In genomic region chr14:39431416-39432178, GRCh38 we compare ENCODE assay signal across 8 cellular contexts. TPM values are rescaled to one million over a fixed set of nuclear protein-coding genes. Genes with fewer than 3 reads are reported as not detected.
DNase-seq lines count a peak whose midpoint lies in the region; ATAC-seq and TF ChIP-seq lines count a peak whose summit lies in the region.

No MANE protein-coding gene starts in this region.

- TF ChIP-seq POLR2A in esophagus muscularis mucosa (IDR thresholded peaks at IDR 0.05; ENCODE audit: low read depth) = no peak
- no peak for TF ChIP-seq POLR2A in stomach (IDR thresholded peaks at IDR 0.05)

- peak overlapping the region; percentile 76 to 92 (median 91) for H3K4me3 ChIP-seq in esophagus muscularis mucosa
- H3K4me3 ChIP-seq in stomach = peak overlapping the region; percentile 89 to 95 (median 94)

- peaks cover 4% of the 10 kb centered on the region; the same call in 1 of the 2 replicates for H3K27me3 Mint-ChIP-seq in HFFc6 (ENCODE audit: insufficient read depth)
- no peaks in the 10 kb centered on the region for H3K27me3 Mint-ChIP-seq in natural killer cell (ENCODE audit: low read depth in 2 of 2)

- H3K36me3 Mint-ChIP-seq in HFFc6 (ENCODE audit: low read depth) = no peaks in the 10 kb centered on the region
- H3K36me3 Mint-ChIP-seq in natural killer cell = no peaks in the 10 kb centered on the region

- peak overlapping the region; percentile 98 for H3K4me3 Mint-ChIP-seq in HFFc6
- H3K4me3 Mint-ChIP-seq in natural killer cell = peak overlapping the region; percentile 100

- intact Hi-C loops in esophagus muscularis mucosa (cut with DNase I) (loop anchor here (5.0 kb wide), 2 partner anchors 259 to 324 kb away; partner anchors contain the start of gene TRAPPC6B), natural killer cell (cut with micrococcal nuclease) (loop anchor here (1.0 to 5.0 kb wide), 4 partner anchors 164 to 329 kb away; partner anchors contain the start of genes PNN and SEC23A), stomach (cut with DNase I; ENCODE audit: low total_unique reads) (no loop called here)

- H3K36me3 ChIP-seq in esophagus muscularis mucosa (no peaks in the 10 kb centered on the region), stomach (no peaks in the 10 kb centered on the region)

- H3K27ac ChIP-seq in esophagus muscularis mucosa (replicated peaks in 1 of 4) (peak overlapping the region; percentile 96 to 97 (median 97)), stomach (peak overlapping the region; percentile 90 to 99 (median 98))

- H3K4me1 ChIP-seq in esophagus muscularis mucosa (peaks cover 30 to 52% (median 52%) of the 10 kb centered on the region in 4 donors), stomach (peaks cover 17 to 56% (median 40%) of the 10 kb centered on the region in 4 donors)

- peak overlapping the region; percentile 100 for H3K27ac Mint-ChIP-seq in HFFc6
- H3K27ac Mint-ChIP-seq in natural killer cell = peak overlapping the region; percentile 100

- peak; percentile 10 to 25 (median 19) for ATAC-seq in natural killer cell

- H3K4me1 Mint-ChIP-seq in HFFc6 (ENCODE audit: low read depth) (peaks cover 48% of the 10 kb centered on the region), natural killer cell (peaks cover 49 to 58% of the 10 kb centered on the region in 2 donors)

- no peaks in the 10 kb centered on the region for H3K9me3 ChIP-seq in esophagus muscularis mucosa
- no peaks in the 10 kb centered on the region for H3K9me3 ChIP-seq in stomach

- whole genome bisulfite sequencing in esophagus muscularis mucosa = 0% methylated on average over 6 of the region's 81 CpGs
- whole genome bisulfite sequencing in stomach, 5 donors = 0 to 1% (median 0%) methylated on average over 5 to 81 of the region's 81 CpGs

- TF ChIP-seq CTCF in HFFc6 (IDR thresholded peaks at IDR 0.05) (no peak), esophagus muscularis mucosa (IDR thresholded peaks at IDR 0.05) (no peak), natural killer cell (IDR thresholded peaks at IDR 0.05) (no peak), stomach (IDR thresholded peaks at IDR 0.05) (no peak)

- H3K9me3 Mint-ChIP-seq in HFFc6 = no peaks in the 10 kb centered on the region
- H3K9me3 Mint-ChIP-seq in natural killer cell = no peaks in the 10 kb centered on the region

- TF ChIP-seq EP300 in esophagus muscularis mucosa (IDR thresholded peaks at IDR 0.05) (no peak), stomach (IDR thresholded peaks at IDR 0.05) (no peak)

- H3K27me3 ChIP-seq in esophagus muscularis mucosa (no peaks in the 10 kb centered on the region), stomach (no peaks in the 10 kb centered on the region)

- DNase-seq in NCI-H2081 (lab: John Stamatoyannopoulos, UW) (peak; percentile 21 to 27), NCI-H2081 treated with DMSO at 0.1 percent for 48 hours (lab: John Stamatoyannopoulos, UW) (no peak), HFFc6 (peak; percentile 37), NCI-H1092 treated with DMSO at 0.1 percent for 48 hours (lab: John Stamatoyannopoulos, UW) (peak; percentile 49), activated T-cell treated with anti-CD3 and anti-CD28 coated beads for 24 hours (ENCODE audit: low read depth) (peak; percentile 17), esophagus muscularis mucosa (ENCODE audit: extremely low spot score) (no peak), natural killer cell (no peak), stomach (peak; percentile 58)

RNA-seq across cellular contexts. Expression of gene FBXO33, which starts 0.6 kb away (rescaled TPM):
- 10 to 100 TPM; 15.3 to 18.1 (median 17.2) TPM for total RNA-seq in HFFc6 (2021; fragmentation: NEBNext Ultra II Directional; extraction: Animal tissue kit (Norgen Biotek cat#: 25700))
- total RNA-seq in esophagus muscularis mucosa (10 to 100 TPM in 3 of 4 donors, 1 to 10 TPM in 1; 9.1 to 21.9 (median 12.8) TPM), natural killer cell (10 to 100 TPM; 45.7 to 54.1 (median 50.2) TPM), stomach (10 to 100 TPM in 3 of 5 donors, 1 to 10 TPM in 2; 4.7 to 30.1 (median 10.4) TPM)
- polyA plus RNA-seq in stomach = 1 to 10 TPM; 3.4 to 7.0 (median 6.9) TPM

Comparison
In these comparisons a context has a peak if more than half of its experiments do, and no peak if none do; other contexts are left out.
1. DNase-seq: peak in NCI-H2081 (2 of 2), HFFc6 (single experiment), NCI-H1092 treated with DMSO at 0.1 percent for 48 hours (single experiment), activated T-cell treated with anti-CD3 and anti-CD28 coated beads for 24 hours (single experiment) and stomach (single experiment); none in NCI-H2081 treated with DMSO at 0.1 percent for 48 hours (single experiment), esophagus muscularis mucosa (single experiment) and natural killer cell (single experiment).